23 cellular contexts compared by ENCODE assay signal in genomic region chr7:12074889-12075288, GRCh38.
DNase-seq lines count a peak whose midpoint lies in the region; ATAC-seq and TF ChIP-seq lines count a peak whose summit lies in the region.
"Had no signal": no experiment of that assay in that cellular context is flagged by ENCODE, and none has a peak within 500 bp of the region (broad histone marks: within the 10 kb centered on the region; RNA-seq: fewer than 3 reads in every experiment).

No MANE protein-coding gene starts in this region.

- no peaks in the 10 kb centered on the region for H3K36me3 Mint-ChIP-seq in progenitor cell of endocrine pancreas (ENCODE audit: insufficient read depth)
- H3K36me3 Mint-ChIP-seq: CD8-positive, alpha-beta T cell had no signal

- TF ChIP-seq CTCF in progenitor cell of endocrine pancreas (IDR thresholded peaks at IDR 0.05; ENCODE audit: unreplicated experiment) = no peak

- peak overlapping the region; percentile 26 for H3K27ac Mint-ChIP-seq in progenitor cell of endocrine pancreas
- H3K27ac Mint-ChIP-seq: B cell; CD8-positive, alpha-beta T cell had no signal

- H3K4me3 Mint-ChIP-seq in progenitor cell of endocrine pancreas (ENCODE audit: low read depth) = no peak overlapping the region
- H3K4me3 Mint-ChIP-seq: B cell; CD8-positive, alpha-beta T cell had no signal

- DNase-seq in activated CD4-positive, CD25-positive, alpha-beta regulatory T cell treated with anti-CD3 and anti-CD28 coated beads, Interleukin-2, amount 50 U/mL, for 72 hours = no peak
- DNase-seq in DMS53 treated with DMSO at 0.1 percent for 48 hours (lab: John Stamatoyannopoulos, UW; ENCODE audit: unreplicated experiment) (peak; percentile 66), progenitor cell of endocrine pancreas (ENCODE audit: low spot score, unreplicated experiment) (no peak)
- DNase-seq: Caco-2; CD8-positive, alpha-beta T cell; DMS 273 treated with DMSO at 0.1 percent for 48 hours; DND-41; HCEC 1CT; Kasumi-1; MV-4-11; NCI-H1105; NCI-H1436 treated with DMSO at 0.1 percent for 48 hours; NCI-H187 treated with DMSO at 0.1 percent for 48 hours; NCI-H524; NCI-H748 treated with DMSO at 0.1 percent for 48 hours; SJCRH30 had no signal

- peak; percentile 72 to 76 for ATAC-seq in activated CD4-positive, CD25-positive, alpha-beta regulatory T cell treated with anti-CD3 and anti-CD28 coated beads, Interleukin-2, amount 50 U/mL, for 24 hours
- ATAC-seq in esophagus mucosa = peak; percentile 60
- ATAC-seq in GM18870 (IDR thresholded peaks at IDR 0.05; ENCODE audit: unreplicated experiment) = no peak
- no peak for ATAC-seq in HG02610 (IDR thresholded peaks at IDR 0.05; ENCODE audit: unreplicated experiment)
- ATAC-seq: CD8-positive, alpha-beta T cell; K562; Right ventricle myocardium inferior had no signal

- peaks cover 16% of the 10 kb centered on the region for H3K9me3 Mint-ChIP-seq in progenitor cell of endocrine pancreas (ENCODE audit: low read depth)

- H3K27me3 Mint-ChIP-seq in progenitor cell of endocrine pancreas = no peaks in the 10 kb centered on the region
- H3K27me3 Mint-ChIP-seq: B cell had no signal

- H3K4me1 Mint-ChIP-seq in progenitor cell of endocrine pancreas (ENCODE audit: low read depth) = no peaks in the 10 kb centered on the region
- H3K4me1 Mint-ChIP-seq: B cell had no signal

Comparison
In these comparisons a context has a peak if more than half of its experiments do, and no peak if none do; other contexts are left out.
1. ATAC-seq: peak in activated CD4-positive, CD25-positive, alpha-beta regulatory T cell treated with anti-CD3 and anti-CD28 coated beads, Interleukin-2, amount 50 U/mL, for 24 hours (2 of 2) and esophagus mucosa (single experiment); none in GM18870 (single experiment) and HG02610 (single experiment).